36 cellular contexts compared by ENCODE assay signal in the genomic region with DNA sequence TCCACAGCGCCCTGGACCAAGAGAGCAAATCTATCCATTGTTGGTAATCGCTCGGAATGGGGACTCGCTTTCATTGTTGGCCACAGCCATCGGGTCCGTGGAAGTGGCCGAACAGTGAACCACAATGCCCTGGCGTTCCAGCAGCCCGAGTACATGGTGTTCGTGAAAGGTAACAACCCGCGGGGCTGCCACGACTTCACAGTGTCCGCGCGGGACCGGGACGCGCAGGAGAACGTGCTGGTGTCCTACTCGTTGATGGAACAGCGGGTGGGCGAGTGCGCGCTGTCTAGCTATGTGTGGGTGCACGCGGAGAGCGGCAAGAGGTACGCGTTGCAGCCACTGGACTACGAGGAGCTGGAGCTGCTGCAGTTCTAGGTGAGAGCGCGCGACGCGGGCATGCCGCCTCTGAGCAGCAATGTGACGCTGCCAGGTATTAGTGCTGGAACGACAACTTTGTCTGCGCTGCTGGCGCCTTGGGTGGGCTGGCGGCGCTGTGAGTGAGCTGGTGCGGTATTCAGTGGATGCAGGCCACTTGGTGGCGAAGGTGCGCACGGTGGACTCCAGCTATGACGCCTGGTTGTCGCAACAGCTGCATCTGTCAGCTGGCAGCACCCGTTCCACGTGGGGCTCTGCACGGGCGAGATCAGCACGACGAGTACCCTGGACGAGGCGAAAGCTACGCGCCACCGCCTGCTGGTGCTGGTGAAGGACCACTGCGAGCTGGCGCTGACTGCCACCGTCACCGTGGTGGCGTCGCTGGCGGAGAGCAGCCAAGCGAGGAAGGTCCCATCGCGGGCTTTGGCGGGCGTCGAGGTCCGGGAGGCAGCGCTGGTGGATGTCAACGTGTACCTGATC. TPM values are rescaled to one million over a fixed set of nuclear protein-coding genes. Genes with fewer than 3 reads are reported as not detected.
"Had no signal": no experiment of that assay in that cellular context is flagged by ENCODE, and none has a peak within 500 bp of the region (broad histone marks: within the 10 kb centered on the region; RNA-seq: fewer than 3 reads in every experiment).

No MANE protein-coding gene starts in this region.

- FAIRE-seq: bronchial epithelial cell, TTC549 had no signal

- H3K4me3 ChIP-seq: ascending aorta, cardiac muscle cell had no signal

- H3K27me3 ChIP-seq: ascending aorta, cardiac muscle cell had no signal

- H3K36me3 ChIP-seq: ascending aorta, cardiac muscle cell had no signal

- H3K4me3 Mint-ChIP-seq: activated B cell treated with CpG ODN at 0.5 μM for 24 hours; activated CD4-positive, alpha-beta memory T cell treated with anti-CD3 and anti-CD28 coated beads for 36 hours; activated CD4-positive, alpha-beta T cell treated with anti-CD3 and anti-CD28 coated beads, Interleukin-2, amount 10 ng/mL, durations not matched to agents 24 days and 14 days; activated CD8-positive, alpha-beta T cell treated with anti-CD3 and anti-CD28 coated beads for 36 hours; activated naive CD4-positive, alpha-beta T cell treated with anti-CD3 and anti-CD28 coated beads, Interleukin-2, amount 10 ng/mL, durations not matched to agents 7 days and 5 days; activated naive CD4-positive, alpha-beta T cell treated with anti-CD3 and anti-CD28 coated beads, Interleukin-2, amount 50 U/mL, for 24 hours; activated naive CD8-positive, alpha-beta T cell; activated naive CD8-positive, alpha-beta T cell treated with anti-CD3 and anti-CD28 coated beads, Interleukin-2, amount 10 ng/mL, durations not matched to agents 7 days and 5 days; activated naive CD8-positive, alpha-beta T cell treated with anti-CD3 and anti-CD28 coated beads, Interleukin-2, amount 50 U/mL, for 24 hours; activated T-cell treated with anti-CD3 and anti-CD28 coated beads, Interleukin-2, amount 50 U/mL, for 24 hours; brain; T-helper 1 cell treated with Interleukin-12 subunit alpha and Interleukin-12 subunit beta and Interleukin-4 antibody, amounts not matched to agents 30 μg/mL and 1 μg/mL, for 36 hours; T-helper 2 cell treated with Interferon-gamma antibody and Interleukin-4, amounts not matched to agents 5 μg/mL and 100 μg/mL, for 36 hours had no signal

- H3K4me1 Mint-ChIP-seq: activated B cell treated with CpG ODN at 0.5 μM for 24 hours; activated CD4-positive, alpha-beta T cell treated with anti-CD3 and anti-CD28 coated beads, Interleukin-2, amount 10 ng/mL, durations not matched to agents 24 days and 14 days; activated naive CD4-positive, alpha-beta T cell treated with anti-CD3 and anti-CD28 coated beads, Interleukin-2, amount 10 ng/mL, durations not matched to agents 7 days and 5 days; activated naive CD4-positive, alpha-beta T cell treated with anti-CD3 and anti-CD28 coated beads, Interleukin-2, amount 50 U/mL, for 24 hours; activated naive CD8-positive, alpha-beta T cell treated with anti-CD3 and anti-CD28 coated beads, Interleukin-2, amount 10 ng/mL, durations not matched to agents 7 days and 5 days; activated naive CD8-positive, alpha-beta T cell treated with anti-CD3 and anti-CD28 coated beads, Interleukin-2, amount 50 U/mL, for 24 hours; brain had no signal

- H3K9me3 Mint-ChIP-seq: activated B cell treated with CpG ODN at 0.5 μM for 24 hours had no signal

- H3K4me1 ChIP-seq: ascending aorta had no signal

- ATAC-seq: activated CD8-positive, alpha-beta T cell treated with anti-CD3 and anti-CD28 coated beads for 36 hours; activated naive CD8-positive, alpha-beta T cell treated with anti-CD3 and anti-CD28 coated beads, Interleukin-2, amount 50 U/mL, for 24 hours had no signal

- H3K27me3 Mint-ChIP-seq: activated CD4-positive, alpha-beta T cell treated with anti-CD3 and anti-CD28 coated beads, Interleukin-2, amount 10 ng/mL, durations not matched to agents 24 days and 14 days; activated naive CD8-positive, alpha-beta T cell treated with anti-CD3 and anti-CD28 coated beads, Interleukin-2, amount 10 ng/mL, durations not matched to agents 7 days and 5 days had no signal

- H3K27ac Mint-ChIP-seq: activated B cell treated with CpG ODN at 0.5 μM for 24 hours; activated CD4-positive, alpha-beta memory T cell treated with anti-CD3 and anti-CD28 coated beads for 36 hours; activated CD4-positive, alpha-beta T cell treated with anti-CD3 and anti-CD28 coated beads, Interleukin-2, amount 10 ng/mL, durations not matched to agents 24 days and 14 days; activated CD8-positive, alpha-beta T cell treated with anti-CD3 and anti-CD28 coated beads for 36 hours; activated naive CD4-positive, alpha-beta T cell treated with anti-CD3 and anti-CD28 coated beads, Interleukin-2, amount 10 ng/mL, durations not matched to agents 7 days and 5 days; activated naive CD4-positive, alpha-beta T cell treated with anti-CD3 and anti-CD28 coated beads, Interleukin-2, amount 50 U/mL, for 24 hours; activated naive CD8-positive, alpha-beta T cell; activated naive CD8-positive, alpha-beta T cell treated with anti-CD3 and anti-CD28 coated beads, Interleukin-2, amount 10 ng/mL, durations not matched to agents 7 days and 5 days; activated naive CD8-positive, alpha-beta T cell treated with anti-CD3 and anti-CD28 coated beads, Interleukin-2, amount 50 U/mL, for 24 hours; activated T-cell treated with anti-CD3 and anti-CD28 coated beads, Interleukin-2, amount 50 U/mL, for 24 hours; activated T-helper 2 cell treated with anti-CD3 and anti-CD28 coated beads, Interferon-gamma antibody, Interleukin-2, Interleukin-4, amounts not matched to agents 10 μg/mL and 5 μg/mL and 100 μg/mL, durations not matched to agents 14 hours and 24 hours and 36 hours; brain; T-helper 1 cell treated with Interleukin-12 subunit alpha and Interleukin-12 subunit beta and Interleukin-4 antibody, amounts not matched to agents 30 μg/mL and 1 μg/mL, for 36 hours; T-helper 2 cell treated with Interferon-gamma antibody and Interleukin-4, amounts not matched to agents 5 μg/mL and 100 μg/mL, for 36 hours had no signal

- H3K27ac ChIP-seq: ascending aorta, cardiac muscle cell, VCaP had no signal

- H3K36me3 Mint-ChIP-seq: activated CD4-positive, alpha-beta memory T cell treated with anti-CD3 and anti-CD28 coated beads for 36 hours; activated naive CD4-positive, alpha-beta T cell treated with anti-CD3 and anti-CD28 coated beads, Interleukin-2, amount 10 ng/mL, durations not matched to agents 7 days and 5 days; activated naive CD8-positive, alpha-beta T cell treated with anti-CD3 and anti-CD28 coated beads, Interleukin-2, amount 10 ng/mL, durations not matched to agents 7 days and 5 days had no signal

- DNase-seq: activated B cell treated with CpG ODN at 0.5 μM for 24 hours; activated CD4-positive, alpha-beta memory T cell treated with anti-CD3 and anti-CD28 coated beads for 36 hours; activated CD4-positive, alpha-beta T cell treated with anti-CD3 and anti-CD28 coated beads for 4 hours; activated CD4-positive, alpha-beta T cell treated with anti-CD3 and anti-CD28 coated beads, Interleukin-2, amount 10 ng/mL, durations not matched to agents 24 days and 14 days; activated CD4-positive, alpha-beta T cell treated with anti-CD3 and anti-CD28 coated beads, Interleukin-2, amount 50 U/mL, for 1 hour; activated CD4-positive, alpha-beta T cell treated with anti-CD3 and anti-CD28 coated beads, Interleukin-2, amount 50 U/mL, for 4 hours; activated CD4-positive, CD25-positive, alpha-beta regulatory T cell treated with anti-CD3 and anti-CD28 coated beads, Interleukin-2, amount 50 U/mL, for 72 hours; activated CD8-positive, alpha-beta memory T cell treated with anti-CD3 and anti-CD28 coated beads, Interleukin-2, amount 50 U/mL, for 48 hours; activated CD8-positive, alpha-beta T cell treated with anti-CD3 and anti-CD28 coated beads for 36 hours; activated effector memory CD4-positive, alpha-beta T cell treated with Interleukin-2 at 50 U/mL for 16 hours; activated gamma-delta T cell; activated naive CD4-positive, alpha-beta T cell treated with anti-CD3 and anti-CD28 coated beads, Interleukin-2, amount 10 ng/mL, durations not matched to agents 7 days and 5 days; activated naive CD4-positive, alpha-beta T cell treated with Interleukin-2 at 50 U/mL for 16 hours; activated naive CD8-positive, alpha-beta T cell treated with anti-CD3 and anti-CD28 coated beads, Interleukin-2, amount 10 ng/mL, durations not matched to agents 7 days and 5 days; activated naive CD8-positive, alpha-beta T cell treated with anti-CD3 and anti-CD28 coated beads, Interleukin-2, amount 50 U/mL, for 24 hours; activated T-cell treated with anti-CD3 and anti-CD28 coated beads, Interleukin-2, amount 50 U/mL, for 24 hours; activated T-cell treated with anti-CD3 and anti-CD28 coated beads, Interleukin-2, amount 50 U/mL, for 48 hours; amygdala; anterior cingulate cortex; caudate nucleus; SW 1271; T-helper 1 cell; T-helper 2 cell; T-helper 9 cell had no signal

RNA-seq across cellular contexts. Expression of gene PCDHA11, which starts 6.1 kb away (rescaled TPM):
- total RNA-seq: activated B cell treated with CpG ODN at 0.5 μM for 24 hours; activated CD4-positive, alpha-beta memory T cell treated with anti-CD3 and anti-CD28 coated beads for 36 hours; activated CD4-positive, alpha-beta T cell treated with anti-CD3 and anti-CD28 coated beads, Interleukin-2, amount 10 ng/mL, durations not matched to agents 24 days and 14 days; activated CD8-positive, alpha-beta memory T cell treated with anti-CD3 and anti-CD28 coated beads for 36 hours; activated CD8-positive, alpha-beta T cell treated with anti-CD3 and anti-CD28 coated beads for 36 hours; activated naive CD8-positive, alpha-beta T cell treated with anti-CD3 and anti-CD28 coated beads, Interleukin-2, amount 10 ng/mL, durations not matched to agents 7 days and 5 days; activated T-helper 2 cell treated with anti-CD3 and anti-CD28 coated beads, Interferon-gamma antibody, Interleukin-2, Interleukin-4, amounts not matched to agents 10 μg/mL and 5 μg/mL and 100 μg/mL, durations not matched to agents 14 hours and 24 hours and 36 hours; ascending aorta had no signal

RNA-seq across cellular contexts. Expression of gene PCDHA10, which starts 7.0 kb away (rescaled TPM):
- total RNA-seq: activated B cell treated with CpG ODN at 0.5 μM for 24 hours; activated CD4-positive, alpha-beta memory T cell treated with anti-CD3 and anti-CD28 coated beads for 36 hours; activated CD4-positive, alpha-beta T cell treated with anti-CD3 and anti-CD28 coated beads, Interleukin-2, amount 10 ng/mL, durations not matched to agents 24 days and 14 days; activated CD8-positive, alpha-beta memory T cell treated with anti-CD3 and anti-CD28 coated beads for 36 hours; activated CD8-positive, alpha-beta T cell treated with anti-CD3 and anti-CD28 coated beads for 36 hours; activated naive CD8-positive, alpha-beta T cell treated with anti-CD3 and anti-CD28 coated beads, Interleukin-2, amount 10 ng/mL, durations not matched to agents 7 days and 5 days; activated T-helper 2 cell treated with anti-CD3 and anti-CD28 coated beads, Interferon-gamma antibody, Interleukin-2, Interleukin-4, amounts not matched to agents 10 μg/mL and 5 μg/mL and 100 μg/mL, durations not matched to agents 14 hours and 24 hours and 36 hours had no signal

RNA-seq across cellular contexts. Expression of gene PCDHA12, which starts 12.4 kb away (rescaled TPM):
- total RNA-seq: activated B cell treated with CpG ODN at 0.5 μM for 24 hours; activated CD4-positive, alpha-beta memory T cell treated with anti-CD3 and anti-CD28 coated beads for 36 hours; activated CD4-positive, alpha-beta T cell treated with anti-CD3 and anti-CD28 coated beads, Interleukin-2, amount 10 ng/mL, durations not matched to agents 24 days and 14 days; activated CD8-positive, alpha-beta memory T cell treated with anti-CD3 and anti-CD28 coated beads for 36 hours; activated CD8-positive, alpha-beta T cell treated with anti-CD3 and anti-CD28 coated beads for 36 hours; activated naive CD8-positive, alpha-beta T cell treated with anti-CD3 and anti-CD28 coated beads, Interleukin-2, amount 10 ng/mL, durations not matched to agents 7 days and 5 days; activated T-helper 2 cell treated with anti-CD3 and anti-CD28 coated beads, Interferon-gamma antibody, Interleukin-2, Interleukin-4, amounts not matched to agents 10 μg/mL and 5 μg/mL and 100 μg/mL, durations not matched to agents 14 hours and 24 hours and 36 hours; ascending aorta had no signal

RNA-seq across cellular contexts. Expression of gene PCDHA9, which starts 14.5 kb away (rescaled TPM):
- total RNA-seq: activated B cell treated with CpG ODN at 0.5 μM for 24 hours; activated CD4-positive, alpha-beta memory T cell treated with anti-CD3 and anti-CD28 coated beads for 36 hours; activated CD4-positive, alpha-beta T cell treated with anti-CD3 and anti-CD28 coated beads, Interleukin-2, amount 10 ng/mL, durations not matched to agents 24 days and 14 days; activated CD8-positive, alpha-beta memory T cell treated with anti-CD3 and anti-CD28 coated beads for 36 hours; activated CD8-positive, alpha-beta T cell treated with anti-CD3 and anti-CD28 coated beads for 36 hours; activated naive CD8-positive, alpha-beta T cell treated with anti-CD3 and anti-CD28 coated beads, Interleukin-2, amount 10 ng/mL, durations not matched to agents 7 days and 5 days; activated T-helper 2 cell treated with anti-CD3 and anti-CD28 coated beads, Interferon-gamma antibody, Interleukin-2, Interleukin-4, amounts not matched to agents 10 μg/mL and 5 μg/mL and 100 μg/mL, durations not matched to agents 14 hours and 24 hours and 36 hours; ascending aorta had no signal

RNA-seq across cellular contexts. Expression of gene PCDHA13, which starts 19.3 kb away (rescaled TPM):
- total RNA-seq: activated B cell treated with CpG ODN at 0.5 μM for 24 hours; activated CD4-positive, alpha-beta memory T cell treated with anti-CD3 and anti-CD28 coated beads for 36 hours; activated CD4-positive, alpha-beta T cell treated with anti-CD3 and anti-CD28 coated beads, Interleukin-2, amount 10 ng/mL, durations not matched to agents 24 days and 14 days; activated CD8-positive, alpha-beta memory T cell treated with anti-CD3 and anti-CD28 coated beads for 36 hours; activated CD8-positive, alpha-beta T cell treated with anti-CD3 and anti-CD28 coated beads for 36 hours; activated naive CD8-positive, alpha-beta T cell treated with anti-CD3 and anti-CD28 coated beads, Interleukin-2, amount 10 ng/mL, durations not matched to agents 7 days and 5 days; activated T-helper 2 cell treated with anti-CD3 and anti-CD28 coated beads, Interferon-gamma antibody, Interleukin-2, Interleukin-4, amounts not matched to agents 10 μg/mL and 5 μg/mL and 100 μg/mL, durations not matched to agents 14 hours and 24 hours and 36 hours had no signal
